17 cellular contexts compared by ENCODE assay signal in genomic region chr5:60701317-60701988, GRCh38. TPM values are rescaled to one million over a fixed set of nuclear protein-coding genes. Genes with fewer than 3 reads are reported as not detected.
DNase-seq lines count a peak whose midpoint lies in the region; ATAC-seq, FAIRE-seq and TF ChIP-seq lines count a peak whose summit lies in the region.
"Had no signal": no experiment of that assay in that cellular context is flagged by ENCODE, and none has a peak within 500 bp of the region (broad histone marks: within the 10 kb centered on the region; RNA-seq: fewer than 3 reads in every experiment).

No MANE protein-coding gene starts in this region.

- TF ChIP-seq CTCF in natural killer cell (IDR thresholded peaks at IDR 0.05) (no peak), keratinocyte (optimal IDR thresholded peaks at IDR 0.05 in 1 of 3, IDR thresholded peaks at IDR 0.05 in 1 of 3, conservative IDR thresholded peaks at IDR 0.05 in 1 of 3; ENCODE audit: extremely low read depth in 1 of 3, insufficient read depth in 2 of 3, low read length in 3 of 3) (no peak), type B pancreatic cell (conservative IDR thresholded peaks at IDR 0.05) (no peak)

- peaks cover 25% of the 10 kb centered on the region for H3K4me1 ChIP-seq in keratinocyte (ENCODE audit: control insufficient read depth, extremely low read depth, insufficient read depth, low read length)

- no peak overlapping the region for H3K4me3 ChIP-seq in keratinocyte (ENCODE audit: control insufficient read depth in 2 of 3, extremely low read depth in 1 of 3, insufficient read depth in 2 of 3, low read depth in 1 of 3, low read length in 3 of 3)

- no peak overlapping the region for H3K9ac ChIP-seq in keratinocyte (ENCODE audit: control insufficient read depth, extremely low read depth, insufficient read depth, low read length)

- intact Hi-C loops in natural killer cell (cut with micrococcal nuclease) = no loop called here

- no peaks in the 10 kb centered on the region for H4K20me1 ChIP-seq in keratinocyte (ENCODE audit: control insufficient read depth, extremely low read depth, insufficient read depth, low read length)

- FAIRE-seq in keratinocyte (lab: Jason Lieb, UNC) = no peak
- FAIRE-seq: frontal cortex had no signal

- peaks cover 6 to 7% of the 10 kb centered on the region in 2 donors for H3K27me3 Mint-ChIP-seq in natural killer cell (ENCODE audit: low read depth in 2 of 2)
- peaks cover 0 to 8% of the 10 kb centered on the region in 2 donors for H3K27me3 Mint-ChIP-seq in natural killer cell treated with Interleukin-12 subunit alpha and Interleukin-12 subunit beta and Interleukin-15 and Interleukin-18, amount 100 ng/mL, for 72 hours
- no peaks in the 10 kb centered on the region for H3K27me3 Mint-ChIP-seq in type B pancreatic cell

- peaks cover 19 to 21% of the 10 kb centered on the region in 2 donors for H3K4me1 Mint-ChIP-seq in natural killer cell
- H3K4me1 Mint-ChIP-seq in natural killer cell treated with Interleukin-12 subunit alpha and Interleukin-12 subunit beta and Interleukin-15 and Interleukin-18, amount 100 ng/mL, for 72 hours (ENCODE audit: low read depth in 2 of 2) = peaks cover 9 to 20% of the 10 kb centered on the region in 2 donors
- peaks cover 26% of the 10 kb centered on the region for H3K4me1 Mint-ChIP-seq in type B pancreatic cell (ENCODE audit: unreplicated experiment)

- H3K36me3 ChIP-seq in keratinocyte (ENCODE audit: control insufficient read depth in 2 of 2, extremely low read depth in 1 of 2, insufficient read depth in 2 of 2, low read length in 2 of 2) = no peaks in the 10 kb centered on the region
- H3K36me3 ChIP-seq: BE2C, HAP-1, upper lobe of right lung had no signal

- H3K27ac ChIP-seq in keratinocyte (ENCODE audit: control insufficient read depth, insufficient read depth, low read length) = no peak overlapping the region
- H3K27ac ChIP-seq: upper lobe of right lung had no signal

- H3K27me3 ChIP-seq in keratinocyte (ENCODE audit: control insufficient read depth, extremely low read depth, insufficient read depth, low read length) = no peaks in the 10 kb centered on the region
- H3K27me3 ChIP-seq: BE2C, upper lobe of right lung had no signal

- H3K9me3 ChIP-seq in keratinocyte (ENCODE audit: control insufficient read depth, low read depth, low read length) = no peaks in the 10 kb centered on the region
- H3K9me3 ChIP-seq: BE2C, HAP-1, upper lobe of right lung had no signal

- no peak overlapping the region for H2AFZ ChIP-seq in keratinocyte (ENCODE audit: control insufficient read depth, low read length)

- peaks cover 24% of the 10 kb centered on the region for H3K79me2 ChIP-seq in keratinocyte (ENCODE audit: control insufficient read depth, insufficient read depth, low read length)

- DNase-seq in natural killer cell (no peak), RPMI8226 (peak; percentile 50), keratinocyte (ENCODE audit: low read depth, low spot score) (no peak), type B pancreatic cell (ENCODE audit: extremely low spot score, unreplicated experiment) (no peak), ACHN (no peak)
- DNase-seq in natural killer cell treated with Interleukin-12 subunit alpha and Interleukin-12 subunit beta and Interleukin-15 and Interleukin-18, amount 100 ng/mL, for 72 hours (ENCODE audit: low spot score) = no peak
- DNase-seq: activated CD4-positive, alpha-beta T cell treated with anti-CD3 and anti-CD28 coated beads for 1 hour; BE2C; cerebellar nuclear complex; NCI-H345; right cardiac atrium; SHP77; upper lobe of right lung had no signal

- peak overlapping the region in 1 of 2 donors; percentile 47 for H3K27ac Mint-ChIP-seq in natural killer cell
- H3K27ac Mint-ChIP-seq in natural killer cell treated with Interleukin-12 subunit alpha and Interleukin-12 subunit beta and Interleukin-15 and Interleukin-18, amount 100 ng/mL, for 72 hours = no peak overlapping the region
- H3K27ac Mint-ChIP-seq in type B pancreatic cell = peak overlapping the region; percentile 15

- ATAC-seq in natural killer cell (no peak), HG02840 (IDR thresholded peaks at IDR 0.05; ENCODE audit: low FRiP score, unreplicated experiment) (no peak), GM19324 (IDR thresholded peaks at IDR 0.05; ENCODE audit: low FRiP score, unreplicated experiment) (no peak)
- no peak for ATAC-seq in natural killer cell treated with Interleukin-12 subunit alpha and Interleukin-12 subunit beta and Interleukin-15 and Interleukin-18, amount 100 ng/mL, for 72 hours
- ATAC-seq: right cardiac atrium, upper lobe of right lung had no signal

- in situ Hi-C loops in ACHN (cut with HindIII; ENCODE audit: low pct_ligation_motif_present, low pct_unique_long_range_greater_than_20kb, low sequenced_read_pairs) = no loop called here

- H3K4me3 Mint-ChIP-seq in natural killer cell = peak overlapping the region; percentile 94
- no peak overlapping the region for H3K4me3 Mint-ChIP-seq in natural killer cell treated with Interleukin-12 subunit alpha and Interleukin-12 subunit beta and Interleukin-15 and Interleukin-18, amount 100 ng/mL, for 72 hours
- H3K4me3 Mint-ChIP-seq in type B pancreatic cell = peak overlapping the region; percentile 71

- H3K9me1 ChIP-seq in keratinocyte (ENCODE audit: control insufficient read depth, extremely low read depth, insufficient read depth, low read length) = no peaks in the 10 kb centered on the region

- dilution Hi-C loops in keratinocyte (cut with MboI; ENCODE audit: extremely low pct_ligation_motif_present, low sequenced_read_pairs) = no loop called here

- no peaks in the 10 kb centered on the region for H3K36me3 Mint-ChIP-seq in natural killer cell
- H3K36me3 Mint-ChIP-seq in natural killer cell treated with Interleukin-12 subunit alpha and Interleukin-12 subunit beta and Interleukin-15 and Interleukin-18, amount 100 ng/mL, for 72 hours = no peaks in the 10 kb centered on the region
- H3K36me3 Mint-ChIP-seq in type B pancreatic cell = peaks cover 3% of the 10 kb centered on the region

- no peaks in the 10 kb centered on the region for H3K9me3 Mint-ChIP-seq in natural killer cell
- H3K9me3 Mint-ChIP-seq in natural killer cell treated with Interleukin-12 subunit alpha and Interleukin-12 subunit beta and Interleukin-15 and Interleukin-18, amount 100 ng/mL, for 72 hours = no peaks in the 10 kb centered on the region
- H3K9me3 Mint-ChIP-seq in type B pancreatic cell = no peaks in the 10 kb centered on the region

- peak overlapping the region; percentile 99 for H3K4me2 ChIP-seq in keratinocyte (ENCODE audit: control insufficient read depth, extremely low read depth, insufficient read depth, low read depth, low read length)

RNA-seq across cellular contexts. Expression of gene DEPDC1B, which starts 1.5 kb away (rescaled TPM):
- 1 to 10 TPM; 1.2 to 1.3 (median 1.2) TPM for total RNA-seq in natural killer cell
- 10 to 100 TPM; 14.8 to 30.0 TPM for total RNA-seq in natural killer cell treated with Interleukin-12 subunit alpha and Interleukin-12 subunit beta and Interleukin-15 and Interleukin-18, amount 100 ng/mL, for 72 hours
- 9.7 to 19.5 TPM (median 12.0 TPM) in 3 replicates for polyA plus RNA-seq in keratinocyte
- polyA plus RNA-seq in keratinocyte (2011; ENCODE audit: low read depth) = 1.8 TPM
- 4.9 and 9.2 TPM in 2 replicates for polyA plus RNA-seq in keratinocyte (2011; cell fraction: cytosol; rRNA removed)
- polyA plus RNA-seq in keratinocyte (2011; cell fraction: nucleus; rRNA removed) = 5.8 and 9.5 TPM in 2 replicates
- polyA plus RNA-seq in keratinocyte (2012; ENCODE audit: low replicate concordance) = 3.1 and 6.8 TPM in 2 replicates
- polyA minus RNA-seq in keratinocyte = 7.2 to 15.9 TPM (median 8.9 TPM) in 3 replicates
- polyA minus RNA-seq in keratinocyte (2011; cell fraction: cytosol; rRNA and poly(A)+ RNA removed) = 7.7 TPM
- 8.5 and 11.4 TPM in 2 replicates for polyA minus RNA-seq in keratinocyte (2011; cell fraction: nucleus; rRNA and poly(A)+ RNA removed)
- total RNA-seq in type B pancreatic cell (ENCODE audit: low replicate concordance) = 14.0 and 29.1 TPM in 2 replicates
